ENCODE assay signal across 8 cellular contexts in genomic region chr7:134646425-134647305, GRCh38. TPM values are rescaled to one million over a fixed set of nuclear protein-coding genes. Genes with fewer than 3 reads are reported as not detected.
A peak's percentile ranks its signal among the peaks of the same experiment; 100 is the strongest.
DNase-seq lines count a peak whose midpoint lies in the region; ATAC-seq and TF ChIP-seq lines count a peak whose summit lies in the region.

Gene BPGM, plus strand, starts transcription at chr7:134646853. Its CDS starts 14,655 bp downstream, at chr7:134661508.

- CTCF ChIA-PET in CD4-positive, alpha-beta memory T cell (lab: Charles Lee; ENCODE audit: partially characterized antibody) = interaction anchor here (0.8 to 5.7 kb wide), 21 partner anchors 10 to 564 kb away, joined by 3 to 51 read pairs (median 6); partner anchors contain the start of genes AGBL3, CYREN and WDR91
- CTCF ChIA-PET in activated CD4-positive, alpha-beta memory T cell treated with anti-CD3 and anti-CD28 coated beads for 36 hours (lab: Charles Lee) = interaction anchor here (0.7 to 2.5 kb wide), 16 partner anchors 11 to 340 kb away, joined by 3 to 18 read pairs (median 4); partner anchors contain the start of gene AGBL3

- no peaks in the 10 kb centered on the region for H3K27me3 ChIP-seq in CD4-positive, alpha-beta memory T cell (ENCODE audit: insufficient read depth, low read length)

- no peaks in the 10 kb centered on the region for H3K9me3 ChIP-seq in CD4-positive, alpha-beta memory T cell (ENCODE audit: control insufficient read depth in 1 of 2, low read length in 2 of 2)

- H3K36me3 Mint-ChIP-seq in CD4-positive, alpha-beta memory T cell = peaks cover 2 to 8% of the 10 kb centered on the region in 2 donors
- H3K36me3 Mint-ChIP-seq in activated CD4-positive, alpha-beta memory T cell treated with anti-CD3 and anti-CD28 coated beads for 36 hours = peaks cover 8% of the 10 kb centered on the region

- peaks cover 17 to 22% (median 20%) of the 10 kb centered on the region in 4 donors for H3K4me1 Mint-ChIP-seq in CD4-positive, alpha-beta memory T cell
- peaks cover 32% of the 10 kb centered on the region for H3K4me1 Mint-ChIP-seq in activated CD4-positive, alpha-beta memory T cell treated with anti-CD3 and anti-CD28 coated beads for 36 hours (ENCODE audit: low read depth)

- POLR2A ChIA-PET in CD4-positive, alpha-beta memory T cell (lab: Charles Lee; ENCODE audit: partially characterized antibody) = interaction anchor here (0.6 to 8.0 kb wide), 29 partner anchors 8 to 1565 kb away, joined by 3 to 119 read pairs (median 4); partner anchors contain the start of genes CHCHD3, CYREN, STMP1 and TMEM140
- POLR2A ChIA-PET in activated CD4-positive, alpha-beta memory T cell treated with anti-CD3 and anti-CD28 coated beads for 36 hours (lab: Charles Lee) = interaction anchor here (0.7 to 2.7 kb wide), 16 partner anchors 8 to 524 kb away, joined by 3 to 14 read pairs (median 3); partner anchors contain the start of genes SLC35B4 and TMEM140

- no peak within 1 kb of the TSS for H3K27ac Mint-ChIP-seq in CD4-positive, alpha-beta memory T cell
- H3K27ac Mint-ChIP-seq in activated CD4-positive, alpha-beta memory T cell treated with anti-CD3 and anti-CD28 coated beads for 36 hours = no peak within 1 kb of the TSS

- TF ChIP-seq CTCF in lower leg skin (IDR thresholded peaks at IDR 0.05) = no peak

- intact Hi-C loops in CD4-positive, alpha-beta memory T cell (cut with micrococcal nuclease) = loop anchor here (1.0 to 10.0 kb wide), 15 partner anchors 8 to 1331 kb away; partner anchors contain the start of genes AGBL3, AKR1B1, CYREN and MTPN
- intact Hi-C loops in activated CD4-positive, alpha-beta memory T cell treated with anti-CD3 and anti-CD28 coated beads for 36 hours (cut with micrococcal nuclease) = loop anchor here (1.0 to 5.0 kb wide), 12 partner anchors 10 to 1330 kb away; partner anchors contain the start of genes AKR1B1, MTPN, NUP205 and STMP1
- intact Hi-C loops in lower leg skin (cut with DNase I; ENCODE audit: low total_unique reads) = no loop called here

- peaks cover 32% of the 10 kb centered on the region for H3K4me1 ChIP-seq in CD4-positive, alpha-beta memory T cell (ENCODE audit: insufficient read depth, low read length)

- no peak within 1 kb of the TSS for H3K4me3 Mint-ChIP-seq in CD4-positive, alpha-beta memory T cell
- H3K4me3 Mint-ChIP-seq in activated CD4-positive, alpha-beta memory T cell treated with anti-CD3 and anti-CD28 coated beads for 36 hours = no peak within 1 kb of the TSS

- H3K27me3 Mint-ChIP-seq in CD4-positive, alpha-beta memory T cell = no peaks in the 10 kb centered on the region
- H3K27me3 Mint-ChIP-seq in activated CD4-positive, alpha-beta memory T cell treated with anti-CD3 and anti-CD28 coated beads for 36 hours = no peaks in the 10 kb centered on the region

- TF ChIP-seq POLR2A in lower leg skin (IDR thresholded peaks at IDR 0.05) = peak in 1 of 2 donors; percentile 51

- H3K36me3 ChIP-seq in CD4-positive, alpha-beta memory T cell (ENCODE audit: insufficient read depth, low read length) = no peaks in the 10 kb centered on the region

- H3K9me3 Mint-ChIP-seq in CD4-positive, alpha-beta memory T cell = peaks cover 0 to 4% (median 0%) of the 10 kb centered on the region in 8 donors
- peaks cover 2% of the 10 kb centered on the region for H3K9me3 Mint-ChIP-seq in activated CD4-positive, alpha-beta memory T cell treated with anti-CD3 and anti-CD28 coated beads for 36 hours

- WGBS in lower leg skin, 2 donors = 0% methylated on average over 36 of the region's 36 CpGs

- peak; percentile 98 to 100 (median 99) for DNase-seq in CD4-positive, alpha-beta memory T cell
- DNase-seq in NCI-H82 (lab: John Stamatoyannopoulos, UW) (peak; percentile 100), ecto neural progenitor cell (ENCODE audit: low spot score) (peak; percentile 96), lower leg skin (ENCODE audit: low spot score in 2 of 2) (peak; percentile 99)
- peak; percentile 98 for DNase-seq in activated CD4-positive, alpha-beta memory T cell treated with anti-CD3 and anti-CD28 coated beads for 36 hours
- peak; percentile 89 to 92 for DNase-seq in stimulated activated CD4-positive, alpha-beta T cell treated with anti-CD3 and anti-CD28 coated beads, Interleukin-4, amount 100 ng/mL, for 48 hours (ENCODE audit: low read depth in 2 of 2)

- H3K27ac ChIP-seq in CD4-positive, alpha-beta memory T cell (ENCODE audit: low read depth, low read length) = peak within 1 kb of the TSS; percentile 84

- ATAC-seq in GM19438 (IDR thresholded peaks at IDR 0.05; ENCODE audit: low read depth, unreplicated experiment) (peak; percentile 98), HG03575 (IDR thresholded peaks at IDR 0.05; ENCODE audit: extremely low read depth, insufficient number of reproducible peaks, low FRiP score, unreplicated experiment) (peak; percentile 94)

- peak within 1 kb of the TSS; percentile 66 to 68 for H3K4me3 ChIP-seq in CD4-positive, alpha-beta memory T cell (ENCODE audit: low read length in 2 of 2)
- peak within 1 kb of the TSS; percentile 71 for H3K4me3 ChIP-seq in lower leg skin (ENCODE audit: low read depth, poor library complexity, severe bottlenecking)

RNA-seq across cellular contexts. Expression of gene BPGM, which starts in this region (rescaled TPM):
- total RNA-seq in CD4-positive, alpha-beta memory T cell = 10 to 100 TPM; 13.7 to 14.7 TPM
- polyA plus RNA-seq in CD4-positive, alpha-beta memory T cell = 10 to 100 TPM; 22.1 to 27.8 TPM
- 10 to 100 TPM; 23.7 to 24.9 TPM for total RNA-seq in activated CD4-positive, alpha-beta memory T cell treated with anti-CD3 and anti-CD28 coated beads for 36 hours
- total RNA-seq in lower leg skin = 10 to 100 TPM; 11.9 to 15.5 (median 12.6) TPM

Comparison
In these comparisons a context has a peak if more than half of its experiments do, and no peak if none do; other contexts are left out.
1. Peak in every context shown above with its lines: DNase-seq, ATAC-seq, H3K4me3 ChIP-seq and H3K27ac ChIP-seq.